In genomic region chr12:82848846-82849245, GRCh38 we compare ENCODE assay signal across 25 cellular contexts.
"Had no signal": no experiment of that assay in that cellular context is flagged by ENCODE, and none has a peak within 500 bp of the region (broad histone marks: within the 10 kb centered on the region; RNA-seq: fewer than 3 reads in every experiment).

No MANE protein-coding gene starts in this region.

- H3K27ac ChIP-seq: brain microvascular endothelial cell, coronary artery, esophagus muscularis mucosa, foreskin keratinocyte, gastroesophageal sphincter had no signal

- H3K4me3 ChIP-seq: coronary artery, esophagus muscularis mucosa, gastroesophageal sphincter had no signal

- FAIRE-seq: astrocyte, bronchial epithelial cell had no signal

- H3K4me1 ChIP-seq: esophagus muscularis mucosa, foreskin keratinocyte, gastroesophageal sphincter had no signal

- DNase-seq: activated CD4-positive, alpha-beta memory T cell treated with anti-CD3 and anti-CD28 coated beads, Interleukin-2, amount 10 ng/mL, durations not matched to agents 7 days and 5 days; activated CD4-positive, alpha-beta T cell treated with anti-CD3 and anti-CD28 coated beads for 1 hour; activated CD4-positive, alpha-beta T cell treated with anti-CD3 and anti-CD28 coated beads for 4 hours; activated CD4-positive, alpha-beta T cell treated with anti-CD3 and anti-CD28 coated beads, Interleukin-2, amount 10 ng/mL, durations not matched to agents 7 days and 5 days; activated CD4-positive, alpha-beta T cell treated with anti-CD3 and anti-CD28 coated beads, Interleukin-2, amount 50 U/mL, for 4 hours; activated CD8-positive, alpha-beta memory T cell treated with anti-CD3 and anti-CD28 coated beads, Interleukin-2, amount 50 U/mL, for 48 hours; activated effector memory CD4-positive, alpha-beta T cell treated with Interleukin-2 at 50 U/mL for 16 hours; activated gamma-delta T cell treated with Interleukin-2 at 50 U/mL for 16 hours; activated naive CD4-positive, alpha-beta T cell treated with anti-CD3 and anti-CD28 coated beads, Interleukin-2, amount 50 U/mL, for 16 hours; activated naive CD4-positive, alpha-beta T cell treated with Interleukin-2 at 50 U/mL for 16 hours; activated T-cell treated with anti-CD3 and anti-CD28 coated beads for 4 hours; activated T-cell treated with anti-CD3 and anti-CD28 coated beads, Interleukin-2, amount 50 U/mL, for 24 hours; amniotic stem cell; anterior cingulate cortex; brain microvascular endothelial cell; effector CD4-positive, alpha-beta T cell; effector memory CD8-positive, alpha-beta T cell; erythroblast; foreskin keratinocyte; T-helper 2 cell had no signal

- H3K36me3 ChIP-seq: brain microvascular endothelial cell, esophagus muscularis mucosa, gastroesophageal sphincter had no signal

- H3K9me3 ChIP-seq: esophagus muscularis mucosa, gastroesophageal sphincter had no signal

- H3K27me3 ChIP-seq: brain microvascular endothelial cell, esophagus muscularis mucosa, foreskin keratinocyte, gastroesophageal sphincter had no signal
